In genomic region chr15:52292780-52293392, GRCh38 we compare ENCODE assay signal across 25 cellular contexts. TPM values are rescaled to one million over a fixed set of nuclear protein-coding genes. Genes with fewer than 3 reads are reported as not detected.
DNase-seq lines count a peak whose midpoint lies in the region; ATAC-seq and TF ChIP-seq lines count a peak whose summit lies in the region.
"Had no signal": no experiment of that assay in that cellular context is flagged by ENCODE, and none has a peak within 500 bp of the region (broad histone marks: within the 10 kb centered on the region; RNA-seq: fewer than 3 reads in every experiment).

No MANE protein-coding gene starts in this region.

- peaks cover 0 to 33% (median 3%) of the 10 kb centered on the region in 7 donors for H3K4me1 Mint-ChIP-seq in naive thymus-derived CD4-positive, alpha-beta T cell

- peaks cover 26 to 57% (median 51%) of the 10 kb centered on the region in 4 donors for H3K4me1 ChIP-seq in stomach
- H3K4me1 ChIP-seq in BE2C = no peaks in the 10 kb centered on the region
- H3K4me1 ChIP-seq in naive thymus-derived CD4-positive, alpha-beta T cell (ENCODE audit: control insufficient read depth in 2 of 2, insufficient read depth in 2 of 2, low read length in 2 of 2) = no peaks in the 10 kb centered on the region
- H3K4me1 ChIP-seq: psoas muscle had no signal

- intact Hi-C loops in stomach (cut with DNase I; ENCODE audit: low total_unique reads) = no loop called here
- intact Hi-C loops in naive thymus-derived CD4-positive, alpha-beta T cell (cut with micrococcal nuclease) = no loop called here

- TF ChIP-seq POLR2A in stomach (IDR thresholded peaks at IDR 0.05) = no peak

- H3K36me3 Mint-ChIP-seq in naive thymus-derived CD4-positive, alpha-beta T cell = no peaks in the 10 kb centered on the region
- H3K36me3 Mint-ChIP-seq: natural killer cell treated with Interleukin-12 subunit alpha and Interleukin-12 subunit beta and Interleukin-15 and Interleukin-18, amount 100 ng/mL, for 72 hours had no signal

- DNase-seq in DMS53 (lab: John Stamatoyannopoulos, UW) (peak; percentile 14), DMS53 treated with DMSO at 0.1 percent for 48 hours (lab: John Stamatoyannopoulos, UW; ENCODE audit: unreplicated experiment) (no peak), RPMI8226 (peak; percentile 46), epithelial cell of proximal tubule (ENCODE audit: low read depth) (no peak), stomach (no peak), BE2C (no peak), SW480 (ENCODE audit: low spot score) (no peak)
- DNase-seq in naive thymus-derived CD4-positive, alpha-beta T cell = no peak
- DNase-seq: 8988T; activated naive CD4-positive, alpha-beta T cell treated with Interleukin-2 at 50 U/mL for 16 hours; activated T-cell treated with anti-CD3 and anti-CD28 coated beads, Interleukin-2, amount 50 U/mL, for 4 hours; anterior cingulate cortex; cerebellar nuclear complex; effector memory CD4-positive, alpha-beta T cell; H7; NCI-H146; NCI-H774; psoas muscle; SK-N-SH; small intestine; stimulated activated CD4-positive, alpha-beta T cell treated with anti-CD3 and anti-CD28 coated beads, Interleukin-2, amount 100 ng/mL, for 48 hours; stimulated activated naive CD8-positive, alpha-beta T cell treated with anti-CD3 and anti-CD28 coated beads, Interleukin-15, amount 100 ng/mL, for 72 hours; T1000 had no signal

- CTCF ChIA-PET in naive thymus-derived CD4-positive, alpha-beta T cell (lab: Charles Lee) = no interaction called here

- ATAC-seq in naive thymus-derived CD4-positive, alpha-beta T cell = no peak
- ATAC-seq: activated CD4-positive, CD25-positive, alpha-beta regulatory T cell treated with anti-CD3 and anti-CD28 coated beads, Interleukin-2, amount 50 U/mL, for 24 hours; natural killer cell treated with Interleukin-12 subunit alpha and Interleukin-12 subunit beta and Interleukin-15 and Interleukin-18, amount 100 ng/mL, for 72 hours; psoas muscle; stimulated activated naive CD8-positive, alpha-beta T cell treated with anti-CD3 and anti-CD28 coated beads, Interleukin-15, amount 100 ng/mL, for 72 hours had no signal

- POLR2A ChIA-PET in naive thymus-derived CD4-positive, alpha-beta T cell (lab: Charles Lee) = no interaction called here

- H3K27me3 ChIP-seq in stomach (peaks cover 0 to 26% (median 12%) of the 10 kb centered on the region in 3 donors), BE2C (peaks cover 39% of the 10 kb centered on the region)
- H3K27me3 ChIP-seq in naive thymus-derived CD4-positive, alpha-beta T cell (ENCODE audit: control insufficient read depth in 2 of 2, insufficient read depth in 2 of 2, low read length in 2 of 2) = peaks cover 3 to 15% of the 10 kb centered on the region in 2 donors

- H3K4me3 Mint-ChIP-seq in naive thymus-derived CD4-positive, alpha-beta T cell = peak overlapping the region in 1 of 10 donors; percentile 21
- H3K4me3 Mint-ChIP-seq: activated T-cell treated with anti-CD3 and anti-CD28 coated beads, Interleukin-2, amount 50 U/mL, for 4 hours; natural killer cell treated with Interleukin-12 subunit alpha and Interleukin-12 subunit beta and Interleukin-15 and Interleukin-18, amount 100 ng/mL, for 72 hours; stimulated activated naive CD8-positive, alpha-beta T cell treated with anti-CD3 and anti-CD28 coated beads, Interleukin-15, amount 100 ng/mL, for 72 hours had no signal

- WGBS in stomach, 5 donors = 38 to 64% (median 47%) methylated on average over 7 of the region's 7 CpGs

- H3K4me3 ChIP-seq in epithelial cell of proximal tubule (ENCODE audit: low read depth, low read length) (no peak overlapping the region), stomach (no peak overlapping the region), BE2C (ENCODE audit: low read depth, low read length) (no peak overlapping the region)
- H3K4me3 ChIP-seq in naive thymus-derived CD4-positive, alpha-beta T cell (ENCODE audit: low read length) = no peak overlapping the region
- H3K4me3 ChIP-seq: psoas muscle had no signal

- TF ChIP-seq EP300 in stomach (IDR thresholded peaks at IDR 0.05) = no peak

- no peaks in the 10 kb centered on the region for H3K36me3 ChIP-seq in stomach
- H3K36me3 ChIP-seq in BE2C = no peaks in the 10 kb centered on the region
- no peaks in the 10 kb centered on the region for H3K36me3 ChIP-seq in naive thymus-derived CD4-positive, alpha-beta T cell (ENCODE audit: control insufficient read depth in 2 of 3, insufficient read depth in 3 of 3, low read length in 3 of 3)

- peak; percentile 2 for TF ChIP-seq CTCF in epithelial cell of proximal tubule (conservative IDR thresholded peaks at IDR 0.05; ENCODE audit: low read depth, low read length)
- TF ChIP-seq CTCF in stomach (IDR thresholded peaks at IDR 0.05) = no peak
- no peak for TF ChIP-seq CTCF in BE2C (IDR thresholded peaks at IDR 0.05; ENCODE audit: low read depth, low read length)

- H3K27me3 Mint-ChIP-seq in naive thymus-derived CD4-positive, alpha-beta T cell = peaks cover 28 to 48% (median 33%) of the 10 kb centered on the region in 5 donors

- H3K27ac Mint-ChIP-seq in naive thymus-derived CD4-positive, alpha-beta T cell = no peak overlapping the region
- H3K27ac Mint-ChIP-seq: natural killer cell treated with Interleukin-12 subunit alpha and Interleukin-12 subunit beta and Interleukin-15 and Interleukin-18, amount 100 ng/mL, for 72 hours had no signal

- H3K9me3 Mint-ChIP-seq in naive thymus-derived CD4-positive, alpha-beta T cell = peaks cover 0 to 3% (median 0%) of the 10 kb centered on the region in 11 donors
- H3K9me3 Mint-ChIP-seq: activated T-cell treated with anti-CD3 and anti-CD28 coated beads, Interleukin-2, amount 50 U/mL, for 4 hours; natural killer cell treated with Interleukin-12 subunit alpha and Interleukin-12 subunit beta and Interleukin-15 and Interleukin-18, amount 100 ng/mL, for 72 hours; stimulated activated naive CD8-positive, alpha-beta T cell treated with anti-CD3 and anti-CD28 coated beads, Interleukin-15, amount 100 ng/mL, for 72 hours had no signal

- peak overlapping the region; percentile 2 to 89 (median 27) for H3K27ac ChIP-seq in stomach
- H3K27ac ChIP-seq in naive thymus-derived CD4-positive, alpha-beta T cell (ENCODE audit: low read depth, low read length) = no peak overlapping the region
- H3K27ac ChIP-seq: psoas muscle had no signal

- H3K9me3 ChIP-seq in stomach (no peaks in the 10 kb centered on the region), BE2C (no peaks in the 10 kb centered on the region)
- H3K9me3 ChIP-seq in naive thymus-derived CD4-positive, alpha-beta T cell (ENCODE audit: control insufficient read depth in 2 of 3, low read length in 3 of 3) = no peaks in the 10 kb centered on the region
- H3K9me3 ChIP-seq: psoas muscle, SK-N-SH had no signal

RNA-seq across cellular contexts. Expression of gene MYO5C, which starts 2.7 kb away (rescaled TPM):
- total RNA-seq in epithelial cell of proximal tubule = 16.9 and 22.3 TPM in 2 replicates
- 100 to 1,000 TPM in 1 of 5 donors, 10 to 100 TPM in 4; 22.8 to 148 (median 64.3) TPM for total RNA-seq in stomach
- 1 to 10 TPM; 4.3 to 9.0 (median 5.8) TPM for polyA plus RNA-seq in stomach
- not detected for polyA plus RNA-seq in BE2C (2012; ENCODE audit: insufficient read depth, insufficient read length, low read depth)
- 1 to 10 TPM in 1 of 5 experiments, under 1 TPM in 4; 0.19 to 1.3 (median 0.40) TPM for total RNA-seq in naive thymus-derived CD4-positive, alpha-beta T cell
- under 1 TPM in 1 of 2 donors, not detected in 1; 0.22 TPM for polyA plus RNA-seq in naive thymus-derived CD4-positive, alpha-beta T cell

Comparison
In these comparisons a context has a peak if more than half of its experiments do, and no peak if none do; other contexts are left out.
1. DNase-seq: peak in DMS53 (single experiment) and RPMI8226 (single experiment); none in DMS53 treated with DMSO at 0.1 percent for 48 hours (single experiment), epithelial cell of proximal tubule (single experiment), stomach (single experiment), BE2C (single experiment), naive thymus-derived CD4-positive, alpha-beta T cell (0 of 9) and SW480 (single experiment).